ENCODE assay signal across 13 cellular contexts in genomic region chr18:76338619-76339245, GRCh38.
DNase-seq lines count a peak whose midpoint lies in the region; ATAC-seq and TF ChIP-seq lines count a peak whose summit lies in the region.
"Had no signal": no experiment of that assay in that cellular context is flagged by ENCODE, and none has a peak within 500 bp of the region (broad histone marks: within the 10 kb centered on the region; RNA-seq: fewer than 3 reads in every experiment).

No MANE protein-coding gene starts in this region.

- DNase-seq in D341Med (ENCODE audit: low spot score) (peak; percentile 25), foreskin keratinocyte (peak; percentile 13 to 64), renal cortical epithelial cell (ENCODE audit: low read depth) (peak; percentile 15), NCI-H1105 treated with DMSO at 0.1 percent for 48 hours (lab: John Stamatoyannopoulos, UW) (no peak)
- no peak for DNase-seq in stimulated activated CD4-positive, alpha-beta T cell treated with anti-CD3 and anti-CD28 coated beads, Interleukin-4, amount 100 ng/mL, for 1 hour
- DNase-seq: ACHN; BE2C; CD4-positive, alpha-beta memory T cell; DMS79 treated with DMSO at 0.1 percent for 48 hours; HCEC 1CT had no signal

- peak overlapping the region; percentile 89 for H3K27ac ChIP-seq in foreskin keratinocyte

- no peak for TF ChIP-seq CTCF in foreskin keratinocyte (conservative IDR thresholded peaks at IDR 0.05)

- peaks cover 12% of the 10 kb centered on the region for H3K4me1 ChIP-seq in foreskin keratinocyte
- H3K4me1 ChIP-seq: BE2C had no signal

- no peaks in the 10 kb centered on the region for H3K27me3 ChIP-seq in foreskin keratinocyte
- H3K27me3 ChIP-seq: BE2C had no signal

- ATAC-seq in foreskin keratinocyte = peak; percentile 64
- ATAC-seq in HG03469 (IDR thresholded peaks at IDR 0.05; ENCODE audit: unreplicated experiment) = no peak
- ATAC-seq: GM23338, HepG2 had no signal

Comparison
In these comparisons a context has a peak if more than half of its experiments do, and no peak if none do; other contexts are left out.
1. DNase-seq: peak in D341Med (single experiment), foreskin keratinocyte (2 of 2) and renal cortical epithelial cell (single experiment); none in NCI-H1105 treated with DMSO at 0.1 percent for 48 hours (single experiment) and stimulated activated CD4-positive, alpha-beta T cell treated with anti-CD3 and anti-CD28 coated beads, Interleukin-4, amount 100 ng/mL, for 1 hour (single experiment).